16 cellular contexts compared by ENCODE assay signal in the genomic region with DNA sequence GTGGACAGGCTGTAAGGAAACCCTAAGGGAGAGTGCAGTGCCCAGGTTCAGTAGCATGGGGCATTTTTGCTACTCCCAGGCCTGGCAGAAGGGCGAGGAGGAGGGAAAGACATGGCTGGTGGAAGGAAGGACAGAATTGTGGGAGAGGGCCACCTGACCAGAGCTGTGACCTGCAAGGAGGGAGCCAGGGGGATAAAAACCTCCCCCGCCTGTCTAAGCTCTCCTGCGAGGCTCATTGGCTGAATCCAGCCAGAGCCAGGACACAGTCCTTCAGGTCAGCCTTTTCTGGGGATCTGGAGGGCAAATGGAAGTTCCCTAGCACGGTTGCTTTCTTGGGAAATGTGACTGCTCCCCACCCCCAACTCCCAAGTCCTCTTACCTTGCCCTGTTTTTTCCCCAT. TPM values are rescaled to one million over a fixed set of nuclear protein-coding genes. Genes with fewer than 3 reads are reported as not detected.
DNase-seq lines count a peak whose midpoint lies in the region; ATAC-seq, FAIRE-seq and TF ChIP-seq lines count a peak whose summit lies in the region.
"Had no signal": no experiment of that assay in that cellular context is flagged by ENCODE, and none has a peak within 500 bp of the region (broad histone marks: within the 10 kb centered on the region; RNA-seq: fewer than 3 reads in every experiment).

No MANE protein-coding gene starts in this region.

- no peak overlapping the region for H3K4me3 ChIP-seq in transverse colon
- H3K4me3 ChIP-seq: breast epithelium had no signal

- POLR2A ChIA-PET in activated naive CD8-positive, alpha-beta T cell treated with anti-CD3 and anti-CD28 coated beads, Interleukin-2, amount 10 ng/mL, durations not matched to agents 7 days and 5 days (lab: Charles Lee): interaction anchor here (0.6 kb wide), 1 partner anchor 87 kb away, joined by 5 read pairs; no protein-coding TSS in a partner anchor

- no peak for ATAC-seq in activated naive CD8-positive, alpha-beta T cell treated with anti-CD3 and anti-CD28 coated beads, Interleukin-2, amount 10 ng/mL, durations not matched to agents 7 days and 5 days (ENCODE audit: low read depth)
- ATAC-seq in activated naive CD8-positive, alpha-beta T cell treated with anti-CD3 and anti-CD28 coated beads, Interleukin-2, amount 50 U/mL, for 24 hours: no peak
- ATAC-seq in central memory CD8-positive, alpha-beta T cell (replicated peaks; ENCODE audit: extremely low read depth, poor library complexity, severe bottlenecking): no peak
- no peak for ATAC-seq in natural killer cell treated with Interleukin-12 subunit alpha and Interleukin-12 subunit beta and Interleukin-15 and Interleukin-18, amount 100 ng/mL, for 72 hours
- ATAC-seq in HG03442 (IDR thresholded peaks at IDR 0.05; ENCODE audit: unreplicated experiment): no peak

- peaks cover 8 to 44% (median 15%) of the 10 kb centered on the region in 4 donors for H3K4me1 ChIP-seq in transverse colon

- H3K27ac ChIP-seq in transverse colon: peak overlapping the region; percentile 79 to 90 (median 86)

- H3K4me1 Mint-ChIP-seq in activated naive CD8-positive, alpha-beta T cell treated with anti-CD3 and anti-CD28 coated beads, Interleukin-2, amount 10 ng/mL, durations not matched to agents 7 days and 5 days: peaks cover 44% of the 10 kb centered on the region
- peaks cover 49% of the 10 kb centered on the region for H3K4me1 Mint-ChIP-seq in activated naive CD8-positive, alpha-beta T cell treated with anti-CD3 and anti-CD28 coated beads, Interleukin-2, amount 50 U/mL, for 24 hours
- peaks cover 61% of the 10 kb centered on the region for H3K4me1 Mint-ChIP-seq in central memory CD8-positive, alpha-beta T cell
- H3K4me1 Mint-ChIP-seq in natural killer cell treated with Interleukin-12 subunit alpha and Interleukin-12 subunit beta and Interleukin-15 and Interleukin-18, amount 100 ng/mL, for 72 hours (ENCODE audit: low read depth in 2 of 2): peaks cover 56 to 68% of the 10 kb centered on the region in 2 donors

- peaks cover 17% of the 10 kb centered on the region for H3K36me3 Mint-ChIP-seq in activated naive CD8-positive, alpha-beta T cell treated with anti-CD3 and anti-CD28 coated beads, Interleukin-2, amount 10 ng/mL, durations not matched to agents 7 days and 5 days
- peaks cover 11% of the 10 kb centered on the region for H3K36me3 Mint-ChIP-seq in activated naive CD8-positive, alpha-beta T cell treated with anti-CD3 and anti-CD28 coated beads, Interleukin-2, amount 50 U/mL, for 24 hours (ENCODE audit: low read depth)
- peaks cover 11% of the 10 kb centered on the region for H3K36me3 Mint-ChIP-seq in central memory CD8-positive, alpha-beta T cell (ENCODE audit: insufficient read depth)
- peaks cover 6% of the 10 kb centered on the region for H3K36me3 Mint-ChIP-seq in natural killer cell treated with Interleukin-12 subunit alpha and Interleukin-12 subunit beta and Interleukin-15 and Interleukin-18, amount 100 ng/mL, for 72 hours

- no peak for FAIRE-seq in GM12892 (lab: Jason Lieb, UNC)
- FAIRE-seq: frontal cortex had no signal

- peaks cover 4% of the 10 kb centered on the region for H3K9me3 Mint-ChIP-seq in activated naive CD8-positive, alpha-beta T cell treated with anti-CD3 and anti-CD28 coated beads, Interleukin-2, amount 10 ng/mL, durations not matched to agents 7 days and 5 days
- H3K9me3 Mint-ChIP-seq in activated naive CD8-positive, alpha-beta T cell treated with anti-CD3 and anti-CD28 coated beads, Interleukin-2, amount 50 U/mL, for 24 hours: peaks cover 7% of the 10 kb centered on the region
- H3K9me3 Mint-ChIP-seq in central memory CD8-positive, alpha-beta T cell: peaks cover 6% of the 10 kb centered on the region
- H3K9me3 Mint-ChIP-seq in natural killer cell treated with Interleukin-12 subunit alpha and Interleukin-12 subunit beta and Interleukin-15 and Interleukin-18, amount 100 ng/mL, for 72 hours: peaks cover 3% of the 10 kb centered on the region

- TF ChIP-seq CTCF in transverse colon (IDR thresholded peaks at IDR 0.05): no peak

- intact Hi-C loops in transverse colon (cut with DNase I; ENCODE audit: low total_unique reads): no loop called here

- DNase-seq in activated naive CD8-positive, alpha-beta T cell treated with anti-CD3 and anti-CD28 coated beads, Interleukin-2, amount 10 ng/mL, durations not matched to agents 7 days and 5 days: no peak
- no peak for DNase-seq in activated naive CD8-positive, alpha-beta T cell treated with anti-CD3 and anti-CD28 coated beads, Interleukin-2, amount 50 U/mL, for 24 hours
- DNase-seq in central memory CD8-positive, alpha-beta T cell (ENCODE audit: low spot score in 2 of 2): no peak
- DNase-seq in natural killer cell treated with Interleukin-12 subunit alpha and Interleukin-12 subunit beta and Interleukin-15 and Interleukin-18, amount 100 ng/mL, for 72 hours (ENCODE audit: low spot score): no peak
- DNase-seq in transverse colon (no peak), SK-N-DZ (ENCODE audit: low spot score) (no peak), GM12892 (ENCODE audit: insufficient read length) (no peak)
- DNase-seq: activated CD4-positive, alpha-beta memory T cell treated with anti-CD3 and anti-CD28 coated beads for 36 hours; activated gamma-delta T cell treated with Interleukin-2 at 50 U/mL for 16 hours; DMS 273 treated with DMSO at 0.1 percent for 48 hours; NCI-H2081; NCI-H748 treated with DMSO at 0.1 percent for 48 hours; T-helper 2 cell had no signal

- H3K27me3 Mint-ChIP-seq in activated naive CD8-positive, alpha-beta T cell treated with anti-CD3 and anti-CD28 coated beads, Interleukin-2, amount 10 ng/mL, durations not matched to agents 7 days and 5 days: no peaks in the 10 kb centered on the region
- H3K27me3 Mint-ChIP-seq in activated naive CD8-positive, alpha-beta T cell treated with anti-CD3 and anti-CD28 coated beads, Interleukin-2, amount 50 U/mL, for 24 hours: no peaks in the 10 kb centered on the region
- no peaks in the 10 kb centered on the region for H3K27me3 Mint-ChIP-seq in central memory CD8-positive, alpha-beta T cell
- no peaks in the 10 kb centered on the region for H3K27me3 Mint-ChIP-seq in natural killer cell treated with Interleukin-12 subunit alpha and Interleukin-12 subunit beta and Interleukin-15 and Interleukin-18, amount 100 ng/mL, for 72 hours
- H3K27me3 Mint-ChIP-seq: activated CD4-positive, alpha-beta memory T cell treated with anti-CD3 and anti-CD28 coated beads for 36 hours had no signal

- H3K9me3 ChIP-seq in transverse colon: peaks cover 0 to 9% of the 10 kb centered on the region in 2 donors

- 78 to 83% methylated on average over 2 to 4 of the region's 4 CpGs for WGBS in transverse colon (ENCODE audit: low coverage in 1 of 2), 2 donors

- H3K27ac Mint-ChIP-seq in activated naive CD8-positive, alpha-beta T cell treated with anti-CD3 and anti-CD28 coated beads, Interleukin-2, amount 10 ng/mL, durations not matched to agents 7 days and 5 days: peak overlapping the region; percentile 65
- H3K27ac Mint-ChIP-seq in activated naive CD8-positive, alpha-beta T cell treated with anti-CD3 and anti-CD28 coated beads, Interleukin-2, amount 50 U/mL, for 24 hours: no peak overlapping the region
- H3K27ac Mint-ChIP-seq in central memory CD8-positive, alpha-beta T cell (ENCODE audit: low read depth): peak overlapping the region; percentile 54
- peak overlapping the region; percentile 98 to 100 for H3K27ac Mint-ChIP-seq in natural killer cell treated with Interleukin-12 subunit alpha and Interleukin-12 subunit beta and Interleukin-15 and Interleukin-18, amount 100 ng/mL, for 72 hours

- no peaks in the 10 kb centered on the region for H3K27me3 ChIP-seq in transverse colon
- H3K27me3 ChIP-seq: breast epithelium had no signal

- TF ChIP-seq POLR2A in transverse colon (IDR thresholded peaks at IDR 0.05) (no peak), GM12892 (IDR thresholded peaks at IDR 0.05; ENCODE audit: low read depth, low read length) (no peak)

- no peak for TF ChIP-seq EP300 in transverse colon (IDR thresholded peaks at IDR 0.05; ENCODE audit: low read depth)

- no peaks in the 10 kb centered on the region for H3K36me3 ChIP-seq in transverse colon
- H3K36me3 ChIP-seq: breast epithelium had no signal

- H3K4me3 Mint-ChIP-seq in activated naive CD8-positive, alpha-beta T cell treated with anti-CD3 and anti-CD28 coated beads, Interleukin-2, amount 10 ng/mL, durations not matched to agents 7 days and 5 days: no peak overlapping the region
- H3K4me3 Mint-ChIP-seq in activated naive CD8-positive, alpha-beta T cell treated with anti-CD3 and anti-CD28 coated beads, Interleukin-2, amount 50 U/mL, for 24 hours: no peak overlapping the region
- no peak overlapping the region for H3K4me3 Mint-ChIP-seq in central memory CD8-positive, alpha-beta T cell
- H3K4me3 Mint-ChIP-seq in natural killer cell treated with Interleukin-12 subunit alpha and Interleukin-12 subunit beta and Interleukin-15 and Interleukin-18, amount 100 ng/mL, for 72 hours: no peak overlapping the region
- H3K4me3 Mint-ChIP-seq: activated CD4-positive, alpha-beta memory T cell treated with anti-CD3 and anti-CD28 coated beads for 36 hours had no signal

- in situ Hi-C loops in transverse colon (cut with MboI; ENCODE audit: low pct_ligation_motif_present in 1 of 4, low pct_unique_long_range_greater_than_20kb in 1 of 4, low sequenced_read_pairs in 3 of 4): loop anchor here in 1 of 4 donors (10.0 kb wide), 1 partner anchor 54 kb away; the partner anchor contains the start of gene PLEKHO2

RNA-seq across cellular contexts. Expression of gene ANKDD1A, which starts 13.3 kb away (rescaled TPM):
- total RNA-seq in activated naive CD8-positive, alpha-beta T cell treated with anti-CD3 and anti-CD28 coated beads, Interleukin-2, amount 10 ng/mL, durations not matched to agents 7 days and 5 days: 10 to 100 TPM; 10.9 to 12.6 TPM
- 1 to 10 TPM; 3.1 to 5.0 TPM for total RNA-seq in natural killer cell treated with Interleukin-12 subunit alpha and Interleukin-12 subunit beta and Interleukin-15 and Interleukin-18, amount 100 ng/mL, for 72 hours
- 1 to 10 TPM in 3 of 4 donors, under 1 TPM in 1; 0.82 to 7.1 (median 3.2) TPM for total RNA-seq in transverse colon
- polyA plus RNA-seq in SK-N-DZ (2014; cell fraction: cytosol; rRNA removed): 6.4 and 6.5 TPM in 2 replicates
- 24.4 and 25.9 TPM in 2 replicates for polyA plus RNA-seq in SK-N-DZ (2014; cell fraction: nucleus; rRNA removed)
- polyA plus RNA-seq in GM12892 (2012; ENCODE audit: missing spikeins): 2.5 TPM

RNA-seq across cellular contexts. Expression of gene PLEKHO2, which starts 56.7 kb away (rescaled TPM):
- total RNA-seq in activated naive CD8-positive, alpha-beta T cell treated with anti-CD3 and anti-CD28 coated beads, Interleukin-2, amount 10 ng/mL, durations not matched to agents 7 days and 5 days: 10 to 100 TPM; 25.4 to 25.7 TPM
- total RNA-seq in natural killer cell treated with Interleukin-12 subunit alpha and Interleukin-12 subunit beta and Interleukin-15 and Interleukin-18, amount 100 ng/mL, for 72 hours: 10 to 100 TPM; 31.2 to 47.2 TPM
- 10 to 100 TPM in 2 of 4 donors, 1 to 10 TPM in 2; 4.6 to 12.3 (median 9.8) TPM for total RNA-seq in transverse colon
- polyA plus RNA-seq in SK-N-DZ (2014; cell fraction: cytosol; rRNA removed): 6.7 and 8.8 TPM in 2 replicates
- 9.2 and 9.7 TPM in 2 replicates for polyA plus RNA-seq in SK-N-DZ (2014; cell fraction: nucleus; rRNA removed)
- 11.8 TPM for polyA plus RNA-seq in GM12892 (2012; ENCODE audit: missing spikeins)
